ENCODE assay signal across 21 cellular contexts in genomic region chr7:105815580-105815979, GRCh38.
DNase-seq lines count a peak whose midpoint lies in the region; ATAC-seq and TF ChIP-seq lines count a peak whose summit lies in the region.
"Had no signal": no experiment of that assay in that cellular context is flagged by ENCODE, and none has a peak within 500 bp of the region (broad histone marks: within the 10 kb centered on the region; RNA-seq: fewer than 3 reads in every experiment).

No MANE protein-coding gene starts in this region.

- no peaks in the 10 kb centered on the region for H3K79me2 ChIP-seq in osteoblast (ENCODE audit: insufficient read depth, low read length)

- H3K27ac ChIP-seq in osteoblast (ENCODE audit: low read depth, low read length) = no peak overlapping the region
- H3K27ac ChIP-seq: KMS-11, Peyer's patch had no signal

- peaks cover 13% of the 10 kb centered on the region for H3K4me1 ChIP-seq in osteoblast (ENCODE audit: insufficient read depth, low read length)

- DNase-seq in left cardiac atrium (peak; percentile 33), Right ventricle myocardium inferior (ENCODE audit: missing footprints) (no peak), osteoblast (ENCODE audit: insufficient read length, low spot score, missing footprints) (no peak), GDM1 (lab: John Stamatoyannopoulos, UW) (no peak)
- DNase-seq in activated CD4-positive, CD25-positive, alpha-beta regulatory T cell (lab: John Stamatoyannopoulos, UW) = no peak
- DNase-seq: BE2C, DMS153, DND-41, NCI-H1048, NCI-H1417, NCI-H1694, NCI-H2029 treated with DMSO at 0.1 percent for 48 hours, NCI-H446 treated with DMSO at 0.1 percent for 48 hours, NCI-H82, Peyer's patch, SIG-M5 had no signal

- no peak for TF ChIP-seq CTCF in osteoblast (IDR thresholded peaks at IDR 0.05; ENCODE audit: extremely low read depth, low read depth, low read length)

- H4K20me1 ChIP-seq in osteoblast (ENCODE audit: insufficient read depth, low read length) = peaks cover 9% of the 10 kb centered on the region

- peak overlapping the region; percentile 78 for H3K27ac Mint-ChIP-seq in dendritic cell treated with granulocyte-macrophage colony-stimulating factor and Interleukin-4, amounts not matched to agents 40 ng/mL and 50 ng/mL, for 4 days
- H3K27ac Mint-ChIP-seq: IgD-negative memory B cell had no signal

- no peaks in the 10 kb centered on the region for H3K27me3 ChIP-seq in osteoblast (ENCODE audit: insufficient read depth, low read length)
- H3K27me3 ChIP-seq: BE2C, Peyer's patch had no signal

- H3K36me3 ChIP-seq in osteoblast (ENCODE audit: insufficient read depth, low read length) = no peaks in the 10 kb centered on the region
- H3K36me3 ChIP-seq: BE2C, Peyer's patch had no signal

- H2AFZ ChIP-seq in osteoblast (ENCODE audit: low read length) = no peak overlapping the region

- H3K4me3 Mint-ChIP-seq in dendritic cell treated with granulocyte-macrophage colony-stimulating factor and Interleukin-4, amounts not matched to agents 40 ng/mL and 50 ng/mL, for 4 days = no peak overlapping the region

- intact Hi-C loops in left cardiac atrium (cut with DNase I) = no loop called here
- intact Hi-C loops in Right ventricle myocardium inferior (cut with DNase I) = no loop called here
- intact Hi-C loops in dendritic cell treated with granulocyte-macrophage colony-stimulating factor and Interleukin-4, amounts not matched to agents 40 ng/mL and 50 ng/mL, for 4 days (cut with micrococcal nuclease) = no loop called here

- peaks cover 49% of the 10 kb centered on the region for H3K4me1 Mint-ChIP-seq in dendritic cell treated with granulocyte-macrophage colony-stimulating factor and Interleukin-4, amounts not matched to agents 40 ng/mL and 50 ng/mL, for 4 days (ENCODE audit: low read depth)

- no peak for ATAC-seq in left cardiac atrium
- ATAC-seq in Right ventricle myocardium inferior = no peak
- no peak for ATAC-seq in HG03280 (IDR thresholded peaks at IDR 0.05; ENCODE audit: unreplicated experiment)
- ATAC-seq: SK-N-SH treated with all-trans-retinoic acid at 6 μM for 48 hours had no signal

- no peak overlapping the region for H3K4me3 ChIP-seq in osteoblast (ENCODE audit: insufficient read depth, low read length)
- H3K4me3 ChIP-seq: Peyer's patch had no signal

- no peaks in the 10 kb centered on the region for H3K9me3 Mint-ChIP-seq in dendritic cell treated with granulocyte-macrophage colony-stimulating factor and Interleukin-4, amounts not matched to agents 40 ng/mL and 50 ng/mL, for 4 days
- H3K9me3 Mint-ChIP-seq: IgD-negative memory B cell had no signal

- no peaks in the 10 kb centered on the region for H3K9me3 ChIP-seq in osteoblast (ENCODE audit: low read depth, low read length)
- H3K9me3 ChIP-seq: BE2C, Peyer's patch had no signal

- peaks cover 6% of the 10 kb centered on the region for H3K36me3 Mint-ChIP-seq in dendritic cell treated with granulocyte-macrophage colony-stimulating factor and Interleukin-4, amounts not matched to agents 40 ng/mL and 50 ng/mL, for 4 days (ENCODE audit: low read depth)
- H3K36me3 Mint-ChIP-seq: IgD-negative memory B cell had no signal

- H3K27me3 Mint-ChIP-seq in dendritic cell treated with granulocyte-macrophage colony-stimulating factor and Interleukin-4, amounts not matched to agents 40 ng/mL and 50 ng/mL, for 4 days = no peaks in the 10 kb centered on the region

- peak overlapping the region; percentile 22 for H3K4me2 ChIP-seq in osteoblast (ENCODE audit: insufficient read depth, low read length)
- H3K4me2 ChIP-seq: KMS-11 had no signal
